ENCODE assay signal across 24 cellular contexts in the genomic region with DNA sequence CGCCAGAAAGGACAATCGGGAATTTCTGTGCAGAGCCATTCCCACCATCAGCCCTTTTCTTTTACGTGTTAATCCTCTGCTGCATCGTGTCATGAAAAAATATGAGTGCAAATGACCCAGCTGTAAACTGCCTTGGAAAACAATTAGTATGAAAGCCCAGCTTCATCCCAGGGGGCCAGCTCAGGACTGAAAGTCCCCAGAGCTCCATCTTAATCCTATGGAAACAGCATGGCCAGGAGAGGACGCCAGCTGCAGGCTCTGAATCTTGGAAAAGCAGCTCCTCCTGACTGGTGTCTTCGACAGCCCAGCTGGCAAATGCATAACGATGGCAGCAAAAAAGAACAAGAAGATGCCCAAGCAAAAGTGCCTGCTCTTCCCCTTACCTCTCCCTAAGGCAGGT.
"Had no signal": no experiment of that assay in that cellular context is flagged by ENCODE, and none has a peak within 500 bp of the region (broad histone marks: within the 10 kb centered on the region; RNA-seq: fewer than 3 reads in every experiment).

No MANE protein-coding gene starts in this region.

- H3K9me3 ChIP-seq: ascending aorta, body of pancreas had no signal

- H3K27ac ChIP-seq: ascending aorta, body of pancreas, KMS-11 had no signal

- H3K4me3 Mint-ChIP-seq: activated CD8-positive, alpha-beta memory T cell treated with anti-CD3 and anti-CD28 coated beads, Interleukin-2, amount 10 ng/mL, durations not matched to agents 7 days and 5 days; activated naive CD8-positive, alpha-beta T cell treated with anti-CD3 and anti-CD28 coated beads, Interleukin-2, amount 50 U/mL, for 24 hours; activated T-cell treated with anti-CD3 and anti-CD28 coated beads, Interleukin-2, amount 50 U/mL, for 4 hours had no signal

- H3K27me3 Mint-ChIP-seq: activated CD8-positive, alpha-beta memory T cell treated with anti-CD3 and anti-CD28 coated beads, Interleukin-2, amount 10 ng/mL, durations not matched to agents 7 days and 5 days; activated naive CD8-positive, alpha-beta T cell treated with anti-CD3 and anti-CD28 coated beads, Interleukin-2, amount 50 U/mL, for 24 hours had no signal

- H3K4me1 Mint-ChIP-seq: activated CD8-positive, alpha-beta memory T cell treated with anti-CD3 and anti-CD28 coated beads, Interleukin-2, amount 10 ng/mL, durations not matched to agents 7 days and 5 days; activated naive CD8-positive, alpha-beta T cell treated with anti-CD3 and anti-CD28 coated beads, Interleukin-2, amount 50 U/mL, for 24 hours had no signal

- H3K4me2 ChIP-seq: KMS-11 had no signal

- H3K9ac ChIP-seq: KMS-11 had no signal

- H3K9me3 Mint-ChIP-seq: activated naive CD4-positive, alpha-beta T cell treated with anti-CD3 and anti-CD28 coated beads, Interleukin-2, amount 50 U/mL, for 72 hours; activated naive CD8-positive, alpha-beta T cell treated with anti-CD3 and anti-CD28 coated beads, Interleukin-2, amount 50 U/mL, for 24 hours; activated T-cell treated with anti-CD3 and anti-CD28 coated beads, Interleukin-2, amount 50 U/mL, for 4 hours had no signal

- H3K36me3 Mint-ChIP-seq: activated CD8-positive, alpha-beta memory T cell treated with anti-CD3 and anti-CD28 coated beads, Interleukin-2, amount 10 ng/mL, durations not matched to agents 7 days and 5 days; activated naive CD4-positive, alpha-beta T cell treated with anti-CD3 and anti-CD28 coated beads, Interleukin-2, amount 50 U/mL, for 72 hours had no signal

- FAIRE-seq: bronchial epithelial cell, RCC 7860 had no signal

- H3K36me3 ChIP-seq: ascending aorta had no signal

- DNase-seq: activated CD4-positive, alpha-beta T cell treated with anti-CD3 and anti-CD28 coated beads for 48 hours; activated CD4-positive, alpha-beta T cell treated with anti-CD3 and anti-CD28 coated beads, Interleukin-2, amount 50 U/mL, for 4 hours; activated CD8-positive, alpha-beta memory T cell treated with anti-CD3 and anti-CD28 coated beads, Interleukin-2, amount 10 ng/mL, durations not matched to agents 7 days and 5 days; activated effector memory CD4-positive, alpha-beta T cell treated with anti-CD3 and anti-CD28 coated beads, Interleukin-2, amount 50 U/mL, for 16 hours; activated naive CD4-positive, alpha-beta T cell treated with Interleukin-2 at 50 U/mL for 16 hours; activated naive CD8-positive, alpha-beta T cell treated with anti-CD3 and anti-CD28 coated beads, Interleukin-2, amount 50 U/mL, for 24 hours; activated T-cell treated with anti-CD3 and anti-CD28 coated beads, Interleukin-2, amount 50 U/mL, for 4 hours; amniotic stem cell; body of pancreas; central memory CD4-positive, alpha-beta T cell; NCI-H1092; NCI-H1417 treated with DMSO at 0.1 percent for 48 hours; NCI-H1694; NCI-H2029; NCI-H446; NCI-H526; PC-3; SHP77 treated with DMSO at 0.1 percent for 48 hours; T-helper 1 cell had no signal

- H3K27ac Mint-ChIP-seq: activated CD8-positive, alpha-beta memory T cell treated with anti-CD3 and anti-CD28 coated beads, Interleukin-2, amount 10 ng/mL, durations not matched to agents 7 days and 5 days; activated naive CD8-positive, alpha-beta T cell treated with anti-CD3 and anti-CD28 coated beads, Interleukin-2, amount 50 U/mL, for 24 hours had no signal

- H3K4me1 ChIP-seq: body of pancreas had no signal

- H3K27me3 ChIP-seq: ascending aorta, body of pancreas had no signal

- H3K4me3 ChIP-seq: ascending aorta, body of pancreas had no signal
